Comparison of ENCODE assay signal across 34 cellular contexts in genomic region chr5:33928283-33928682, GRCh38. TPM values are rescaled to one million over a fixed set of nuclear protein-coding genes. Genes with fewer than 3 reads are reported as not detected.
"Had no signal": no experiment of that assay in that cellular context is flagged by ENCODE, and none has a peak within 500 bp of the region (broad histone marks: within the 10 kb centered on the region; RNA-seq: fewer than 3 reads in every experiment).

No MANE protein-coding gene starts in this region.

- H3K27ac ChIP-seq: brain microvascular endothelial cell, cardiac muscle cell, SJSA1 had no signal

- H3K9me3 ChIP-seq: MG63, SJSA1, SK-N-SH had no signal

- H3K9ac ChIP-seq: SK-N-SH had no signal

- H3K9me2 ChIP-seq: SK-N-SH had no signal

- H3K4me3 ChIP-seq: cardiac muscle cell, MG63, SJSA1 had no signal

- FAIRE-seq: TTC549 had no signal

- H3K36me3 ChIP-seq: brain microvascular endothelial cell, cardiac muscle cell, MG63, SJSA1 had no signal

- DNase-seq: activated CD4-positive, alpha-beta T cell treated with anti-CD3 and anti-CD28 coated beads, Interleukin-2, amount 10 ng/mL, durations not matched to agents 24 days and 14 days; activated CD4-positive, alpha-beta T cell treated with anti-CD3 and anti-CD28 coated beads, Interleukin-2, amount 50 U/mL, for 4 hours; activated CD8-positive, alpha-beta T cell treated with anti-CD3 and anti-CD28 coated beads for 36 hours; activated effector memory CD4-positive, alpha-beta T cell treated with anti-CD3 and anti-CD28 coated beads, Interleukin-2, amount 50 U/mL, for 16 hours; activated naive CD4-positive, alpha-beta T cell; activated naive CD4-positive, alpha-beta T cell treated with anti-CD3 and anti-CD28 coated beads, Interleukin-2, amount 50 U/mL, for 16 hours; activated naive CD8-positive, alpha-beta T cell treated with anti-CD3 and anti-CD28 coated beads for 36 hours; activated T-cell treated with anti-CD3 and anti-CD28 coated beads, Interleukin-2, amount 50 U/mL, for 1 hour; activated T-cell treated with anti-CD3 and anti-CD28 coated beads, Interleukin-2, amount 50 U/mL, for 72 hours; amniotic stem cell; aorta; brain microvascular endothelial cell; Kasumi-1; KG1; MG63; NCI-H1092; NCI-H1436 treated with DMSO at 0.1 percent for 48 hours; NCI-H1694 treated with DMSO at 0.1 percent for 48 hours; NCI-H2029; NCI-H2171; NCI-H2227 treated with DMSO at 0.1 percent for 48 hours; NCI-H446 treated with DMSO at 0.1 percent for 48 hours; NCI-H524 treated with DMSO at 0.1 percent for 48 hours; NCI-H748 treated with DMSO at 0.1 percent for 48 hours; OCI-M1; SHP77 treated with DMSO at 0.1 percent for 48 hours; SK-N-SH had no signal

- H3K4me2 ChIP-seq: SK-N-SH had no signal

- H3K27me3 ChIP-seq: brain microvascular endothelial cell, cardiac muscle cell, MG63, SJSA1 had no signal

- H3K4me1 ChIP-seq: SJSA1 had no signal

RNA-seq across cellular contexts. Expression of gene RXFP3, which starts 7.9 kb away (rescaled TPM):
- total RNA-seq: activated CD4-positive, alpha-beta T cell treated with anti-CD3 and anti-CD28 coated beads, Interleukin-2, amount 10 ng/mL, durations not matched to agents 24 days and 14 days; activated CD8-positive, alpha-beta memory T cell treated with anti-CD3 and anti-CD28 coated beads for 36 hours; activated CD8-positive, alpha-beta T cell treated with anti-CD3 and anti-CD28 coated beads for 36 hours; activated naive CD8-positive, alpha-beta T cell treated with anti-CD3 and anti-CD28 coated beads for 36 hours; activated T-cell treated with anti-CD3 and anti-CD28 coated beads, Interleukin-2, amount 50 U/mL, for 72 hours; activated T-helper 17 cell treated with anti-CD3 and anti-CD28 coated beads, Interleukin-2, amount 50 U/mL, for 72 hours; aorta; cardiac muscle cell; chondrocyte; RPMI7951; SJSA1 had no signal
- polyA plus RNA-seq: aorta, cardiac muscle cell, SK-N-SH had no signal

RNA-seq across cellular contexts. Expression of gene ADAMTS12, which starts 36.5 kb away (rescaled TPM):
- total RNA-seq: activated CD4-positive, alpha-beta T cell treated with anti-CD3 and anti-CD28 coated beads, Interleukin-2, amount 10 ng/mL, durations not matched to agents 24 days and 14 days; activated CD8-positive, alpha-beta memory T cell treated with anti-CD3 and anti-CD28 coated beads for 36 hours; activated CD8-positive, alpha-beta T cell treated with anti-CD3 and anti-CD28 coated beads for 36 hours; activated naive CD8-positive, alpha-beta T cell treated with anti-CD3 and anti-CD28 coated beads for 36 hours; activated T-helper 17 cell treated with anti-CD3 and anti-CD28 coated beads, Interleukin-2, amount 50 U/mL, for 72 hours had no signal

RNA-seq across cellular contexts. Expression of gene SLC45A2, which starts 56.2 kb away (rescaled TPM):
- total RNA-seq: activated CD4-positive, alpha-beta T cell treated with anti-CD3 and anti-CD28 coated beads, Interleukin-2, amount 10 ng/mL, durations not matched to agents 24 days and 14 days; activated CD8-positive, alpha-beta T cell treated with anti-CD3 and anti-CD28 coated beads for 36 hours; activated naive CD8-positive, alpha-beta T cell treated with anti-CD3 and anti-CD28 coated beads for 36 hours; activated T-cell treated with anti-CD3 and anti-CD28 coated beads, Interleukin-2, amount 50 U/mL, for 72 hours; activated T-helper 17 cell treated with anti-CD3 and anti-CD28 coated beads, Interleukin-2, amount 50 U/mL, for 72 hours; cardiac muscle cell; SJSA1 had no signal
- polyA plus RNA-seq: aorta had no signal
